4 cellular contexts compared by ENCODE assay signal in genomic region chrY:6316419-6316818, GRCh38.
DNase-seq lines count a peak whose midpoint lies in the region; ATAC-seq and FAIRE-seq lines count a peak whose summit lies in the region.
"Not testable (repeated sequence)": the region's sequence is repeated elsewhere in the genome, so short reads cannot be mapped to it uniquely, and the experiment has no call there.

No MANE protein-coding gene starts in this region.

- DNase-seq in Right ventricle myocardium inferior (ENCODE audit: missing footprints); Right ventricle myocardium superior; left ventricle myocardium superior: not testable (repeated sequence)

- FAIRE-seq in islet of Langerhans (lab: Jason Lieb, UNC) = peak; percentile 43

- ATAC-seq in Right ventricle myocardium inferior (peak; percentile 62), Right ventricle myocardium superior (ENCODE audit: poor library complexity) (peak; percentile 41), left ventricle myocardium superior (peak; percentile 45)

- intact Hi-C loops in Right ventricle myocardium inferior (cut with DNase I); Right ventricle myocardium superior (cut with DNase I); left ventricle myocardium superior (cut with micrococcal nuclease): not testable (repeated sequence)
